In the genomic region with DNA sequence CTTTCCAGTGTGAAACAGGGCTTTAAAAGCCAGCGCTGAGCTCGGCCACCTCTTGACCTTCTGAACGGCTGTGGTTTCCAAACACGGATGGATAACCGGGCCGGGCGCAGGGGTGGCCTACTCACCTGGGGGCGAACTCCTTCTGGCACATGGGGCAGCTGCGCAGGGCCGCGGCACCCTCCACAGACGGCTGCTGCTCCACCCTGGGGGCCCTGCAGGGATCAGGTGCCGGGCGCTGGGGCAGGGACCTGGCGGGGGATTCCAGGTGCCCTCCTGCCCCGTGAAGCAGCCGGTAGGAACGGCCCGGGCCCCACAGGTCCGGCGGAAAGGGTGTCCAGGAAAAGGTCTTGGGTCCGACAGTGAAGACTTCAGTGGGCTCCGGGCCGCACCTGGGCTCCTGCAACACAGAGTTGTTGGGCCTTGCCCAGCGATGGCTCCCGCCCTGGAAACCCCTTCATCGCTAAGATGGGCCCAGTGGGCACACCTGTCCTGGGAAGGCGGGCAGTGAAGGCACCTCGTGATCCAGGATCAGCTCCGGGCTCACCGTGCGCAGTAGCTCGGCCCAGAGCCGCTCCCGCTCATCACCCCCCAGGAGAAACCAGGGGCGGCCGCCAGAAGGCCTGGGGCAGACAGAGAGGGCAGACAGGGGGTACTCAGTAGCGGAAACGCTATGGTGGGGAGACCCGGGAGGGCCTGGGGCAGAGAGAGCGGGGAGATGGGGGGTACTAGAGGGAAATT, we compare ENCODE assay signal across 9 cellular contexts. TPM values are rescaled to one million over a fixed set of nuclear protein-coding genes. Genes with fewer than 3 reads are reported as not detected.
A peak's percentile ranks its signal among the peaks of the same experiment; 100 is the strongest.
DNase-seq lines count a peak whose midpoint lies in the region; FAIRE-seq and TF ChIP-seq lines count a peak whose summit lies in the region.
"Had no signal": no experiment of that assay in that cellular context is flagged by ENCODE, and none has a peak within 500 bp of the region (broad histone marks: within the 10 kb centered on the region; RNA-seq: fewer than 3 reads in every experiment).

No MANE protein-coding gene starts in this region.

- H3K9me3 Mint-ChIP-seq in T-helper 1 cell treated with Interleukin-12 subunit alpha and Interleukin-12 subunit beta and Interleukin-4 antibody, amounts not matched to agents 30 μg/mL and 1 μg/mL, for 36 hours, result no peaks in the 10 kb centered on the region
- H3K9me3 Mint-ChIP-seq in activated T-helper 2 cell treated with anti-CD3 and anti-CD28 coated beads, Interferon-gamma antibody, Interleukin-2, Interleukin-4, amounts not matched to agents 10 μg/mL and 5 μg/mL and 100 μg/mL, durations not matched to agents 14 hours and 24 hours and 36 hours, result no peaks in the 10 kb centered on the region

- peak overlapping the region; percentile 55 for H3K27ac Mint-ChIP-seq in T-helper 1 cell treated with Interleukin-12 subunit alpha and Interleukin-12 subunit beta and Interleukin-4 antibody, amounts not matched to agents 30 μg/mL and 1 μg/mL, for 36 hours
- H3K27ac Mint-ChIP-seq in activated T-helper 2 cell treated with anti-CD3 and anti-CD28 coated beads, Interferon-gamma antibody, Interleukin-2, Interleukin-4, amounts not matched to agents 10 μg/mL and 5 μg/mL and 100 μg/mL, durations not matched to agents 14 hours and 24 hours and 36 hours, result peak overlapping the region; percentile 60

- H3K9me3 ChIP-seq in iPS-18c (ENCODE audit: control insufficient read depth, insufficient read depth, low read length) (no peaks in the 10 kb centered on the region), testis (no peaks in the 10 kb centered on the region)
- H3K9me3 ChIP-seq: pancreas had no signal

- TF ChIP-seq POLR2A in testis (IDR thresholded peaks at IDR 0.05), result no peak
- no peak for TF ChIP-seq POLR2A in H54 (IDR thresholded peaks at IDR 0.05; ENCODE audit: low read depth, low read length)

- H3K4me1 Mint-ChIP-seq in T-helper 1 cell treated with Interleukin-12 subunit alpha and Interleukin-12 subunit beta and Interleukin-4 antibody, amounts not matched to agents 30 μg/mL and 1 μg/mL, for 36 hours (ENCODE audit: low read depth), result no peaks in the 10 kb centered on the region
- H3K4me1 Mint-ChIP-seq in activated T-helper 2 cell treated with anti-CD3 and anti-CD28 coated beads, Interferon-gamma antibody, Interleukin-2, Interleukin-4, amounts not matched to agents 10 μg/mL and 5 μg/mL and 100 μg/mL, durations not matched to agents 14 hours and 24 hours and 36 hours (ENCODE audit: low read depth), result peaks cover 7% of the 10 kb centered on the region

- no peak for TF ChIP-seq CTCF in testis (IDR thresholded peaks at IDR 0.05)

- FAIRE-seq in H54 (lab: Jason Lieb, UNC) (no peak), HTR-8/SVneo (lab: Jason Lieb, UNC) (no peak)
- FAIRE-seq: pancreas had no signal

- H3K27ac ChIP-seq in testis, result peak overlapping the region; percentile 63 to 93

- H3K4me3 Mint-ChIP-seq in T-helper 1 cell treated with Interleukin-12 subunit alpha and Interleukin-12 subunit beta and Interleukin-4 antibody, amounts not matched to agents 30 μg/mL and 1 μg/mL, for 36 hours, result peak overlapping the region; percentile 59
- peak overlapping the region; percentile 69 for H3K4me3 Mint-ChIP-seq in activated T-helper 2 cell treated with anti-CD3 and anti-CD28 coated beads, Interferon-gamma antibody, Interleukin-2, Interleukin-4, amounts not matched to agents 10 μg/mL and 5 μg/mL and 100 μg/mL, durations not matched to agents 14 hours and 24 hours and 36 hours (ENCODE audit: low read depth)

- no peak for DNase-seq in T-helper 1 cell
- no peak for DNase-seq in activated T-helper 2 cell treated with anti-CD3 and anti-CD28 coated beads, Interferon-gamma antibody, Interleukin-2, Interleukin-4, amounts not matched to agents 10 μg/mL and 5 μg/mL and 100 μg/mL, durations not matched to agents 14 hours and 24 hours and 36 hours (ENCODE audit: low spot score)
- no peak for DNase-seq in testis
- no peak for DNase-seq in H54 (ENCODE audit: insufficient read length, low spot score)
- DNase-seq in NOMO-1 treated with DMSO at 0.1 percent for 48 hours (lab: John Stamatoyannopoulos, UW; ENCODE audit: unreplicated experiment), result no peak
- no peak for DNase-seq in HTR-8/SVneo (ENCODE audit: insufficient read length, low spot score)

- H3K4me1 ChIP-seq in testis, result peaks cover 43% of the 10 kb centered on the region

- no peaks in the 10 kb centered on the region for H3K36me3 Mint-ChIP-seq in T-helper 1 cell treated with Interleukin-12 subunit alpha and Interleukin-12 subunit beta and Interleukin-4 antibody, amounts not matched to agents 30 μg/mL and 1 μg/mL, for 36 hours (ENCODE audit: low read depth)
- H3K36me3 Mint-ChIP-seq in activated T-helper 2 cell treated with anti-CD3 and anti-CD28 coated beads, Interferon-gamma antibody, Interleukin-2, Interleukin-4, amounts not matched to agents 10 μg/mL and 5 μg/mL and 100 μg/mL, durations not matched to agents 14 hours and 24 hours and 36 hours (ENCODE audit: low read depth), result no peaks in the 10 kb centered on the region

- H3K27me3 ChIP-seq in testis, result no peaks in the 10 kb centered on the region
- H3K27me3 ChIP-seq: pancreas had no signal

- 36 to 49% methylated on average over 20 to 40 of the region's 41 CpGs for WGBS in testis, 2 donors

- intact Hi-C loops in activated T-helper 2 cell treated with anti-CD3 and anti-CD28 coated beads, Interferon-gamma antibody, Interleukin-2, Interleukin-4, amounts not matched to agents 10 μg/mL and 5 μg/mL and 100 μg/mL, durations not matched to agents 14 hours and 24 hours and 36 hours (cut with micrococcal nuclease), result loop anchor here (2.0 kb wide), 2 partner anchors 61 to 333 kb away; a partner anchor contains a TSS
- intact Hi-C loops in testis (cut with DNase I; ENCODE audit: low total_unique reads), result no loop called here

- H3K36me3 ChIP-seq in testis (ENCODE audit: low read depth, missing control alignments), result no peaks in the 10 kb centered on the region
- H3K36me3 ChIP-seq: pancreas had no signal

- H3K27me3 Mint-ChIP-seq in T-helper 1 cell treated with Interleukin-12 subunit alpha and Interleukin-12 subunit beta and Interleukin-4 antibody, amounts not matched to agents 30 μg/mL and 1 μg/mL, for 36 hours (ENCODE audit: low read depth), result no peaks in the 10 kb centered on the region
- no peaks in the 10 kb centered on the region for H3K27me3 Mint-ChIP-seq in activated T-helper 2 cell treated with anti-CD3 and anti-CD28 coated beads, Interferon-gamma antibody, Interleukin-2, Interleukin-4, amounts not matched to agents 10 μg/mL and 5 μg/mL and 100 μg/mL, durations not matched to agents 14 hours and 24 hours and 36 hours (ENCODE audit: low read depth)

- H3K4me3 ChIP-seq in iPS-18c (ENCODE audit: insufficient read depth, low read depth, low read length), result peak overlapping the region; percentile 57
- H3K4me3 ChIP-seq in testis, result peak overlapping the region; percentile 66 to 71

RNA-seq across cellular contexts. Expression of a gene that starts 0.9 kb away (rescaled TPM):
- 61.5 and 63.8 TPM in 2 replicates for total RNA-seq in activated T-helper 2 cell treated with anti-CD3 and anti-CD28 coated beads, Interferon-gamma antibody, Interleukin-2, Interleukin-4, amounts not matched to agents 10 μg/mL and 5 μg/mL and 100 μg/mL, durations not matched to agents 14 hours and 24 hours and 36 hours
- 10 to 100 TPM; 65.5 to 72.0 TPM for total RNA-seq in testis
- 72.6 TPM for polyA plus RNA-seq in testis (ENCODE audit: insufficient read depth, low read depth, low replicate concordance)

RNA-seq across cellular contexts. Expression of a gene that starts 34.4 kb away (rescaled TPM):
- total RNA-seq in activated T-helper 2 cell treated with anti-CD3 and anti-CD28 coated beads, Interferon-gamma antibody, Interleukin-2, Interleukin-4, amounts not matched to agents 10 μg/mL and 5 μg/mL and 100 μg/mL, durations not matched to agents 14 hours and 24 hours and 36 hours, result 37.0 and 41.1 TPM in 2 replicates
- 10 to 100 TPM; 85.7 to 87.1 TPM for total RNA-seq in testis
- polyA plus RNA-seq in testis (ENCODE audit: insufficient read depth, low read depth, low replicate concordance), result 40.2 TPM
